In genomic region chr20:17699931-17700351, GRCh38 we compare ENCODE assay signal across 25 cellular contexts. TPM values are rescaled to one million over a fixed set of nuclear protein-coding genes. Genes with fewer than 3 reads are reported as not detected.
"Had no signal": no experiment of that assay in that cellular context is flagged by ENCODE, and none has a peak within 500 bp of the region (broad histone marks: within the 10 kb centered on the region; RNA-seq: fewer than 3 reads in every experiment).

Gene BANF2, plus strand, starts transcription at chr20:17699966. Its CDS starts 25,060 bp downstream, at chr20:17725026.

- DNase-seq: activated CD4-positive, alpha-beta T cell treated with anti-CD3 and anti-CD28 coated beads for 1 hour; activated CD4-positive, alpha-beta T cell treated with anti-CD3 and anti-CD28 coated beads, Interleukin-2, amount 50 U/mL, for 48 hours; activated gamma-delta T cell treated with Interleukin-2 at 50 U/mL for 16 hours; activated T-cell treated with anti-CD3 and anti-CD28 coated beads for 4 hours; adrenal gland; effector memory CD8-positive, alpha-beta T cell; foreskin fibroblast; hypothalamus; islet precursor cell; stimulated activated CD8-positive, alpha-beta memory T cell treated with anti-CD3 and anti-CD28 coated beads, Interleukin-4, amount 100 ng/mL, for 48 hours; stimulated activated naive CD4-positive, alpha-beta T cell treated with Interleukin-2 at 50 U/mL for 16 hours; substantia nigra; T-helper 2 cell; uterus; WERI-Rb-1 had no signal

- ATAC-seq: activated naive CD4-positive, alpha-beta T cell treated with anti-CD3 and anti-CD28 coated beads, Interleukin-2, amount 50 U/mL, for 72 hours; effector memory CD8-positive, alpha-beta T cell; left lobe of liver had no signal

- H3K27ac ChIP-seq: adrenal gland, cardiac muscle cell, tibial nerve, uterus, WERI-Rb-1 had no signal

- H3K36me3 ChIP-seq: adrenal gland, cardiac muscle cell, tibial nerve, uterus, WERI-Rb-1 had no signal

- H3K27me3 ChIP-seq: adrenal gland, cardiac muscle cell, uterus had no signal

- H3K4me1 ChIP-seq: adrenal gland, tibial nerve, uterus had no signal

- H3K9me3 ChIP-seq: adrenal gland, tibial nerve, uterus had no signal

- H3K4me3 ChIP-seq: adrenal gland, cardiac muscle cell, lung, tibial nerve, uterus had no signal

- FAIRE-seq: astrocyte had no signal

RNA-seq across cellular contexts. Expression of gene BANF2, which starts in this region (rescaled TPM):
- total RNA-seq: activated naive CD4-positive, alpha-beta T cell treated with anti-CD3 and anti-CD28 coated beads, Interleukin-2, amount 50 U/mL, for 72 hours; activated T-helper 1 cell treated with anti-CD3 and anti-CD28 coated beads, Interleukin-12 subunit alpha, Interleukin-12 subunit beta, Interleukin-2, Interleukin-4 antibody, amounts not matched to agents 30 ng/mL and 10 ng/mL and 1 ng/mL, durations not matched to agents 14 hours and 24 hours and 36 hours; adrenal gland; astrocyte; cardiac muscle cell; dermis microvascular lymphatic vessel endothelial cell; left lobe of liver; lung; mesothelial cell of epicardium; renal cortical epithelial cell; tibial nerve; uterus had no signal
- polyA plus RNA-seq: adrenal gland, cardiac muscle cell, lung had no signal
